In genomic region chr7:13240349-13240748, GRCh38 we compare ENCODE assay signal across 14 cellular contexts.
A peak's percentile ranks its signal among the peaks of the same experiment; 100 is the strongest.
DNase-seq lines count a peak whose midpoint lies in the region; ATAC-seq lines count a peak whose summit lies in the region.
"Had no signal": no experiment of that assay in that cellular context is flagged by ENCODE, and none has a peak within 500 bp of the region (broad histone marks: within the 10 kb centered on the region; RNA-seq: fewer than 3 reads in every experiment).

No MANE protein-coding gene starts in this region.

- in situ Hi-C loops in Caki2 (cut with HindIII; ENCODE audit: low pct_unique_long_range_greater_than_20kb, low sequenced_read_pairs), result loop anchor here (25.0 kb wide), 1 partner anchor 703 kb away; no protein-coding TSS in a partner anchor

- no peak for ATAC-seq in left colon
- no peak for ATAC-seq in HG03139 (IDR thresholded peaks at IDR 0.05; ENCODE audit: unreplicated experiment)
- ATAC-seq: sciatic nerve had no signal

- DNase-seq in Caki2 (ENCODE audit: low read depth) (peak; percentile 63), LHCN-M2 (ENCODE audit: low read depth) (peak; percentile 88), brain pericyte (ENCODE audit: low read depth, low spot score) (peak; percentile 13), kidney glomerular epithelial cell (lab: John Stamatoyannopoulos, UW) (peak; percentile 64), left colon (no peak), NCI-H187 treated with DMSO at 0.1 percent for 48 hours (lab: John Stamatoyannopoulos, UW) (no peak), NCI-H1694 treated with DMSO at 0.1 percent for 48 hours (lab: John Stamatoyannopoulos, UW) (no peak)
- DNase-seq: activated B cell treated with CpG ODN at 0.5 μM for 24 hours; activated T-cell treated with anti-CD3 and anti-CD28 coated beads, Interleukin-2, amount 50 U/mL, for 24 hours; C1 segment of cervical spinal cord; NCI-H1930; RPMI8226 had no signal

- intact Hi-C loops in left colon (cut with DNase I, micrococcal nuclease), result no loop called here

Comparison
In these comparisons a context has a peak if more than half of its experiments do, and no peak if none do; other contexts are left out.
1. DNase-seq: peak in Caki2 (single experiment), LHCN-M2 (single experiment), brain pericyte (single experiment) and kidney glomerular epithelial cell (single experiment); none in left colon (0 of 2), NCI-H187 treated with DMSO at 0.1 percent for 48 hours (single experiment) and NCI-H1694 treated with DMSO at 0.1 percent for 48 hours (single experiment).